1 cellular context compared by ENCODE assay signal in genomic region chr2:63587814-63588384, GRCh38.
TF ChIP-seq lines count a peak whose summit lies in the region.

No MANE protein-coding gene starts in this region.

TF ChIP-seq in K562, 482 proteins besides CTCF, POLR2A, EP300 and RAD21 (continued from another document):
- TF ChIP-seq ZNF592 (IDR thresholded peaks at IDR 0.05) = no peak
- no peak for TF ChIP-seq PHB2 (IDR thresholded peaks at IDR 0.05; ENCODE audit: low read depth)
- peak; percentile 94 for TF ChIP-seq HINFP (tag; conservative IDR thresholded peaks at IDR 0.05; ENCODE audit: low read depth)
- no peak for TF ChIP-seq ATF2 (CRISPR knock-in tag; IDR thresholded peaks at IDR 0.05)
- no peak for TF ChIP-seq ZZZ3 (IDR thresholded peaks at IDR 0.05)
- no peak for TF ChIP-seq GTF2B (IDR thresholded peaks at IDR 0.05; ENCODE audit: extremely low read depth, insufficient read length)
- TF ChIP-seq CHD1 (IDR thresholded peaks at IDR 0.05; ENCODE audit: low read length) = no peak
- TF ChIP-seq CBFB (CRISPR knock-in tag; IDR thresholded peaks at IDR 0.05) = no peak
- no peak for TF ChIP-seq HNRNPL (IDR thresholded peaks at IDR 0.05; ENCODE audit: low read depth, low read length)
- TF ChIP-seq RBBP5 (IDR thresholded peaks at IDR 0.05; ENCODE audit: borderline replicate concordance, insufficient read depth, low read length, poor library complexity, severe bottlenecking) = peak; percentile 64
- no peak for TF ChIP-seq PKNOX1 (IDR thresholded peaks at IDR 0.05)
- TF ChIP-seq SMARCB1 (IDR thresholded peaks at IDR 0.05; ENCODE audit: insufficient read length, low read depth) = no peak
- no peak for TF ChIP-seq NFIX (CRISPR knock-in tag; IDR thresholded peaks at IDR 0.05; ENCODE audit: low read depth)
- no peak for TF ChIP-seq MCM5 (IDR thresholded peaks at IDR 0.05; ENCODE audit: low read depth)
- TF ChIP-seq SAP30 (IDR thresholded peaks at IDR 0.05; ENCODE audit: borderline replicate concordance, insufficient read depth, low read depth, low read length, poor library complexity, severe bottlenecking) = no peak
- no peak for TF ChIP-seq THRAP3 (IDR thresholded peaks at IDR 0.05; ENCODE audit: borderline replicate concordance)
- no peak for TF ChIP-seq ZNF134 (CRISPR knock-in tag; conservative IDR thresholded peaks at IDR 0.05)
- TF ChIP-seq NCOA4 (IDR thresholded peaks at IDR 0.05; ENCODE audit: partially characterized antibody) = no peak
- TF ChIP-seq NR3C1 (CRISPR knock-in tag; IDR thresholded peaks at IDR 0.05) = no peak
- TF ChIP-seq CBX3 (IDR thresholded peaks at IDR 0.05; ENCODE audit: borderline replicate concordance in 1 of 2, low read length in 2 of 2) = 0 out of 3 replicates have a peak, but pooled peaks of 1 of the 2 experiments have one; percentile 40
- TF ChIP-seq ZC3H8 (IDR thresholded peaks at IDR 0.05) = no peak
- TF ChIP-seq CGGBP1 (CRISPR knock-in tag; IDR thresholded peaks at IDR 0.05) = no peak
- no peak for TF ChIP-seq CREM (IDR thresholded peaks at IDR 0.05; ENCODE audit: low read depth)
- no peak for TF ChIP-seq RBM17 (IDR thresholded peaks at IDR 0.05; ENCODE audit: borderline replicate concordance, low read depth, low read length)
- TF ChIP-seq SIX5 (IDR thresholded peaks at IDR 0.05; ENCODE audit: borderline replicate concordance in 1 of 2, insufficient read depth in 1 of 2, low read depth in 1 of 2, low read length in 2 of 2) = no peak
- no peak for TF ChIP-seq PHF21A (IDR thresholded peaks at IDR 0.05; ENCODE audit: borderline replicate concordance, low read depth)
- TF ChIP-seq YY1 (IDR thresholded peaks at IDR 0.05; ENCODE audit: borderline replicate concordance in 1 of 3, control insufficient read depth in 1 of 3, extremely low read depth in 1 of 3, insufficient read depth in 3 of 3, insufficient read length in 1 of 3, insufficient replicate concordance in 2 of 3, low read depth in 1 of 3, low read length in 2 of 3) = no peak
- peak; percentile 19; the same call in 1 of the 2 replicates for TF ChIP-seq ZEB2 (IDR thresholded peaks at IDR 0.05)
- no peak for TF ChIP-seq HNRNPUL1 (IDR thresholded peaks at IDR 0.05; ENCODE audit: low read length)
- no peak for TF ChIP-seq HBP1 (CRISPR knock-in tag; IDR thresholded peaks at IDR 0.05)
- TF ChIP-seq NFXL1 (CRISPR knock-in tag; IDR thresholded peaks at IDR 0.05) = no peak
- no peak for TF ChIP-seq TAF7 (tag; IDR thresholded peaks at IDR 0.05)
- TF ChIP-seq ESRRA (IDR thresholded peaks at IDR 0.05; ENCODE audit: borderline replicate concordance, low read depth) = no peak
- no peak for TF ChIP-seq PPARD (CRISPR knock-in tag; IDR thresholded peaks at IDR 0.05)
- no peak for TF ChIP-seq HES1 (IDR thresholded peaks at IDR 0.05; ENCODE audit: low read depth)
- TF ChIP-seq ARHGAP35 (IDR thresholded peaks at IDR 0.05; ENCODE audit: partially characterized antibody) = no peak
- TF ChIP-seq ATF6 (CRISPR knock-in tag; IDR thresholded peaks at IDR 0.05) = no peak
- TF ChIP-seq KHSRP (IDR thresholded peaks at IDR 0.05) = no peak
- peak; percentile 46; the same call in 1 of the 2 replicates for TF ChIP-seq HCFC1 (IDR thresholded peaks at IDR 0.05; ENCODE audit: low read depth, low read length)
